1 cellular context compared by ENCODE assay signal in the genomic region with DNA sequence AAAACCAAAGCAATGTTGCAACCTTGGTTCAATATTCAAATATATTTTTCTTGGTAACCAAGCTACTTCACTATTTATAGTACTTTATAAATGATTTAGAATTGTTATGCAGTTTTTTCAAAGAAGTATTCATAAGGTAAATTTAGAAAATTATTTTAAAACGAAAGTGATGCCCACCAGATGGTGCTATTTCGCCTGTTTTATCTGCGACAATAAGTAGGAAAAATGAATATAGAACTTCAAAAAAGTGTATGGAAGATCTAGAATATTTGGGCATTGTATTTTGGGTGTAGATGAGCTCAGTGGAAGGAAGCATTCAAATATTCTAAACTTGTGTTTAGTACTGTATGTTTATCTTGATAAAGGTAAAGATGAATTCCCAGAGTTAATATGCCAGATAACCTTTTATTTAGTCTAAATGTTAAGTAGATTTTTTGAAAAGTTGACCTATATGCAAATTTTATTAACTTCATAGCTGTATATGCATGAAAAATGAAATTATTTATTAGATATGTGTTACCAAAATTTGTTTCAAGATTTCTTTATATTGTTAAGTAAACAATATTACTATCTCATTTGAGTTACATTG.
TF ChIP-seq lines count a peak whose summit lies in the region.

No MANE protein-coding gene starts in this region.

TF ChIP-seq in SK-N-SH treated with all-trans-retinoic acid at 6 μM for 48 hours, 23 proteins besides CTCF, POLR2A, EP300 and RAD21 (continued from another document):
- TF ChIP-seq, protein P1, sequence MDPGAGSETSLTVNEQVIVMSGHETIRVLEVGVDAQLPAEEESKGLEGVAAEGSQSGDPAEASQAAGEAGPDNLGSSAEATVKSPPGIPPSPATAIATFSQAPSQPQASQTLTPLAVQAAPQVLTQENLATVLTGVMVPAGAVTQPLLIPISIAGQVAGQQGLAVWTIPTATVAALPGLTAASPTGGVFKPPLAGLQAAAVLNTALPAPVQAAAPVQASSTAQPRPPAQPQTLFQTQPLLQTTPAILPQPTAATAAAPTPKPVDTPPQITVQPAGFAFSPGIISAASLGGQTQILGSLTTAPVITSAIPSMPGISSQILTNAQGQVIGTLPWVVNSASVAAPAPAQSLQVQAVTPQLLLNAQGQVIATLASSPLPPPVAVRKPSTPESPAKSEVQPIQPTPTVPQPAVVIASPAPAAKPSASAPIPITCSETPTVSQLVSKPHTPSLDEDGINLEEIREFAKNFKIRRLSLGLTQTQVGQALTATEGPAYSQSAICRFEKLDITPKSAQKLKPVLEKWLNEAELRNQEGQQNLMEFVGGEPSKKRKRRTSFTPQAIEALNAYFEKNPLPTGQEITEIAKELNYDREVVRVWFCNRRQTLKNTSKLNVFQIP (CRISPR knock-in tag; IDR thresholded peaks at IDR 0.05; ENCODE audit: borderline replicate concordance, low read depth): no peak
- TF ChIP-seq GLIS3 (CRISPR knock-in tag; IDR thresholded peaks at IDR 0.05) (no peak), ISL1 (CRISPR knock-in tag; IDR thresholded peaks at IDR 0.05) (no peak), CSDC2 (CRISPR knock-in tag; IDR thresholded peaks at IDR 0.05) (no peak), ZNF565 (CRISPR knock-in tag; conservative IDR thresholded peaks at IDR 0.05; ENCODE audit: low read depth) (no peak), OSR1 (CRISPR knock-in tag; IDR thresholded peaks at IDR 0.05) (no peak), TCF4 (CRISPR knock-in tag; IDR thresholded peaks at IDR 0.05; ENCODE audit: borderline replicate concordance) (no peak)
